21 cellular contexts compared by ENCODE assay signal in the genomic region with DNA sequence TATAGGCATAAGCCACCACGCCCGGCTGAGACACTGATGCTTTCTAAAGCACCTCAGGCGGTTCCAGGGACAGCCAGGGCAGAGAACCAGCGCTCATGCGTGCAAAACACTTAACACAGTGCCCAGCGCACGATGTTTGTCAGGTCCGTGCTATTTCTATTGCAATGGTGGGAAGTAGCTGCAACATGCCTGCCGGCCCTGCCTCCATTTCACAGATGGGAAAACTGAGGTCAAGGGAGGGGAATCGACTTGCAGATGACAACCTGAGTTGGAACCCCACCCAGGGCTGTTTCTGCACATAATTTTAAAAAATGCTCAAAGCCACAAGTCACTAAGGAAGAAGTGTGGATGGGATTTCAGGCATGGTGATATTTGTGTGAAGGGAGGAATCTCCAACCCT. TPM values are rescaled to one million over a fixed set of nuclear protein-coding genes. Genes with fewer than 3 reads are reported as not detected.
DNase-seq lines count a peak whose midpoint lies in the region; ATAC-seq, FAIRE-seq and TF ChIP-seq lines count a peak whose summit lies in the region.
"Had no signal": no experiment of that assay in that cellular context is flagged by ENCODE, and none has a peak within 500 bp of the region (broad histone marks: within the 10 kb centered on the region; RNA-seq: fewer than 3 reads in every experiment).

No MANE protein-coding gene starts in this region.

- peaks cover 18% of the 10 kb centered on the region; the same call in 1 of the 2 replicates for H3K4me1 ChIP-seq in HepG2 (ENCODE audit: insufficient read depth, low read length)
- peaks cover 0 to 5% (median 0%) of the 10 kb centered on the region in 4 donors for H3K4me1 ChIP-seq in right lobe of liver
- peaks cover 0 to 17% of the 10 kb centered on the region in 2 experiments; a peak in 2 of 5 replicates for H3K4me1 ChIP-seq in K562 (replicated peaks in 1 of 2; ENCODE audit: control insufficient read depth in 2 of 2, insufficient read depth in 2 of 2, low read length in 2 of 2)
- H3K4me1 ChIP-seq in upper lobe of right lung: no peaks in the 10 kb centered on the region
- H3K4me1 ChIP-seq: lower lobe of right lung, psoas muscle had no signal

- CTCF ChIA-PET in HepG2 (lab: Yijun Ruan, JAX; ENCODE audit: low intra/inter-chr PET ratio, low total read pairs): interaction anchor here (1.1 to 5.4 kb wide), 5 partner anchors 147 to 279 kb away, joined by 3 to 140 read pairs (median 6); no protein-coding TSS in a partner anchor
- CTCF ChIA-PET in K562 (lab: Yijun Ruan, JAX; ENCODE audit: low intra/inter-chr PET ratio): interaction anchor here (0.9 to 4.7 kb wide), 5 partner anchors 48 to 656 kb away, joined by 3 to 53 read pairs (median 8); no protein-coding TSS in a partner anchor

- H3K27me3 ChIP-seq in HepG2 (ENCODE audit: control insufficient read depth in 1 of 2, insufficient read depth in 2 of 2, low read length in 2 of 2): peaks cover 5 to 44% of the 10 kb centered on the region in 2 experiments; a peak in 4 of 5 replicates
- H3K27me3 ChIP-seq in right lobe of liver: no peaks in the 10 kb centered on the region
- H3K27me3 ChIP-seq in K562 (ENCODE audit: control insufficient read depth in 2 of 2, insufficient read depth in 2 of 2, low read length in 2 of 2): peaks cover 5 to 37% of the 10 kb centered on the region in 2 experiments; a peak in 3 of 5 replicates
- no peaks in the 10 kb centered on the region for H3K27me3 ChIP-seq in neural cell (ENCODE audit: insufficient read depth, low read depth, low read length)
- no peaks in the 10 kb centered on the region for H3K27me3 ChIP-seq in upper lobe of right lung
- H3K27me3 ChIP-seq: esophagus muscularis mucosa, SJCRH30, suprapubic skin, uterus had no signal

- TF ChIP-seq RAD21 in HepG2 (CRISPR knock-in tag; IDR thresholded peaks at IDR 0.05) (no peak), K562 (CRISPR knock-in tag; conservative IDR thresholded peaks at IDR 0.05 in 1 of 2, IDR thresholded peaks at IDR 0.05 in 1 of 2) (no peak), neural cell (conservative IDR thresholded peaks at IDR 0.05) (no peak)

- H2AFZ ChIP-seq in HepG2 (ENCODE audit: low read length) (no peak overlapping the region), K562 (ENCODE audit: low read depth, low read length) (no peak overlapping the region), neural cell (ENCODE audit: low read depth, low read length) (peak overlapping the region; percentile 33)

- DNase-seq in HepG2 (ENCODE audit: low spot score) (no peak), right lobe of liver (no peak), K562 (ENCODE audit: extremely low read depth in 1 of 4, low spot score in 3 of 4) (no peak), upper lobe of right lung (peak; percentile 31), H4 (ENCODE audit: low spot score) (no peak)
- DNase-seq: cerebellar nuclear complex had no signal

- ATAC-seq in HepG2: no peak
- ATAC-seq in right lobe of liver: no peak
- ATAC-seq in K562: no peak
- ATAC-seq in upper lobe of right lung: no peak
- ATAC-seq in GM18867 (IDR thresholded peaks at IDR 0.05; ENCODE audit: unreplicated experiment): no peak
- no peak for ATAC-seq in GM19023 (IDR thresholded peaks at IDR 0.05; ENCODE audit: unreplicated experiment)

- no peaks in the 10 kb centered on the region for H3K9me1 ChIP-seq in K562 (ENCODE audit: control insufficient read depth, insufficient read depth, low read length)

- H3F3A ChIP-seq in neural cell (ENCODE audit: insufficient read depth, low read length, poor library complexity, severe bottlenecking): no peaks in the 10 kb centered on the region

- H4K20me1 ChIP-seq in HepG2 (ENCODE audit: insufficient read depth, low read length): peaks cover 4% of the 10 kb centered on the region; the same call in 1 of the 2 replicates
- H4K20me1 ChIP-seq in K562 (replicated peaks; ENCODE audit: control insufficient read depth, insufficient read depth, low read length): peaks cover 12% of the 10 kb centered on the region; the same call in 1 of the 2 replicates
- H4K20me1 ChIP-seq in neural cell (ENCODE audit: insufficient read depth): no peaks in the 10 kb centered on the region

- WGBS in HepG2 (ENCODE audit: low lambda C conversion rate): 57% methylated on average over 10 of the region's 10 CpGs
- 58% methylated on average over 10 of the region's 10 CpGs for WGBS in right lobe of liver (ENCODE audit: insufficient coverage, low coverage, low lambda C conversion rate, missing lambda C conversion rate)
- 25% methylated on average over 10 of the region's 10 CpGs for WGBS in K562 (ENCODE audit: insufficient coverage, low coverage, missing lambda C conversion rate)

- H3K4me2 ChIP-seq in HepG2 (ENCODE audit: low read depth, low read length): 0 out of 2 replicates have a peak overlapping the region, but pooled peaks have one; percentile 26
- no peak overlapping the region for H3K4me2 ChIP-seq in K562 (ENCODE audit: insufficient read depth, low read length)
- H3K4me2 ChIP-seq in neural cell (ENCODE audit: low read length): no peak overlapping the region

- no peak overlapping the region for H3K9ac ChIP-seq in HepG2 (ENCODE audit: insufficient read depth, low read depth, low read length)
- no peak overlapping the region for H3K9ac ChIP-seq in K562 (ENCODE audit: insufficient read depth in 1 of 2, low read depth in 2 of 2, low read length in 2 of 2)
- H3K9ac ChIP-seq in neural cell (ENCODE audit: low read length): peak overlapping the region; percentile 36

- H3K27ac ChIP-seq in HepG2 (ENCODE audit: extremely low read length, insufficient read depth, low read length): no peak overlapping the region
- no peak overlapping the region for H3K27ac ChIP-seq in right lobe of liver
- H3K27ac ChIP-seq in K562 (ENCODE audit: extremely low read depth, low read depth, low read length): no peak overlapping the region
- H3K27ac ChIP-seq in neural cell (ENCODE audit: low read length): no peak overlapping the region
- H3K27ac ChIP-seq in upper lobe of right lung: no peak overlapping the region
- H3K27ac ChIP-seq: esophagus muscularis mucosa, lower lobe of right lung, psoas muscle, SJCRH30, skin epidermis, suprapubic skin, uterus had no signal

- H3K9me2 ChIP-seq in neural cell (ENCODE audit: insufficient read depth, low read length): no peaks in the 10 kb centered on the region

- no peak for TF ChIP-seq EP300 in HepG2 (IDR thresholded peaks at IDR 0.05; ENCODE audit: low read depth in 2 of 2, low read length in 2 of 2)
- 0 out of 2 replicates have a peak, but pooled peaks have one; percentile 7 for TF ChIP-seq EP300 in HepG2 (CRISPR knock-in tag; IDR thresholded peaks at IDR 0.05; ENCODE audit: borderline replicate concordance)
- no peak for TF ChIP-seq EP300 in K562 (IDR thresholded peaks at IDR 0.05; ENCODE audit: low read length)
- TF ChIP-seq EP300 in neural cell (conservative IDR thresholded peaks at IDR 0.05; ENCODE audit: poor library complexity, severe bottlenecking): no peak

- in situ Hi-C loops in HepG2 (cut with HindIII; ENCODE audit: extremely low pct_ligation_motif_present, low pct_unique_long_range_greater_than_20kb): loop anchor here (5.0 to 25.0 kb wide), 2 partner anchors 163 to 658 kb away; no protein-coding TSS in a partner anchor
- in situ Hi-C loops in K562 (cut with MboI): no loop called here

- FAIRE-seq in HepG2 (lab: Jason Lieb, UNC): no peak
- peak; percentile 52 for FAIRE-seq in K562 (lab: Jason Lieb, UNC)
- FAIRE-seq: A204.1, RCC 7860 had no signal

- TF ChIP-seq POLR2A in HepG2 (IDR thresholded peaks at IDR 0.05; ENCODE audit: insufficient read depth in 1 of 2, low read depth in 2 of 2, low read length in 2 of 2) (no peak), right lobe of liver (IDR thresholded peaks at IDR 0.05) (no peak), K562 (conservative IDR thresholded peaks at IDR 0.05) (no peak)

- H3K9me3 ChIP-seq in HepG2 (ENCODE audit: low read length): no peaks in the 10 kb centered on the region
- H3K9me3 ChIP-seq in right lobe of liver: no peaks in the 10 kb centered on the region
- H3K9me3 ChIP-seq in K562 (replicated peaks; ENCODE audit: control insufficient read depth, insufficient read depth, low read depth, low read length): no peaks in the 10 kb centered on the region
- no peaks in the 10 kb centered on the region for H3K9me3 ChIP-seq in neural cell (ENCODE audit: low read length)
- H3K9me3 ChIP-seq in upper lobe of right lung: no peaks in the 10 kb centered on the region
- H3K9me3 ChIP-seq: esophagus muscularis mucosa, lower lobe of right lung, psoas muscle, SJCRH30, suprapubic skin, uterus had no signal

- H3K4me3 ChIP-seq in HepG2 (replicated peaks in 1 of 3; ENCODE audit: insufficient read depth in 1 of 3, low read depth in 2 of 3, low read length in 3 of 3) (no peak overlapping the region), right lobe of liver (no peak overlapping the region), K562 (no peak overlapping the region), neural cell (ENCODE audit: low read length) (peak overlapping the region; percentile 53), upper lobe of right lung (no peak overlapping the region)
- H3K4me3 ChIP-seq: esophagus muscularis mucosa, lower lobe of right lung, psoas muscle, SJCRH30, skin epidermis, suprapubic skin, uterus had no signal

- H3K36me3 ChIP-seq in HepG2 (replicated peaks in 1 of 2; ENCODE audit: control insufficient read depth in 1 of 2, insufficient read depth in 2 of 2, low read length in 2 of 2) (no peaks in the 10 kb centered on the region), right lobe of liver (no peaks in the 10 kb centered on the region), K562 (ENCODE audit: control insufficient read depth, insufficient read depth, low read length) (no peaks in the 10 kb centered on the region), neural cell (ENCODE audit: insufficient read depth, low read length) (no peaks in the 10 kb centered on the region), upper lobe of right lung (no peaks in the 10 kb centered on the region)
- H3K36me3 ChIP-seq: lower lobe of right lung, SJCRH30, suprapubic skin, uterus had no signal

- H3K79me2 ChIP-seq in HepG2 (ENCODE audit: insufficient read depth, low read length): no peaks in the 10 kb centered on the region
- no peaks in the 10 kb centered on the region for H3K79me2 ChIP-seq in K562 (ENCODE audit: control insufficient read depth, insufficient read depth, low read length)
- H3K79me2 ChIP-seq in neural cell (replicated peaks; ENCODE audit: insufficient read depth, low read length): no peaks in the 10 kb centered on the region

- TF ChIP-seq CTCF in HepG2 (CRISPR knock-in tag; IDR thresholded peaks at IDR 0.05): no peak
- TF ChIP-seq CTCF in right lobe of liver (IDR thresholded peaks at IDR 0.05): no peak
- TF ChIP-seq CTCF in K562 (IDR thresholded peaks at IDR 0.05 in 2 of 3, conservative IDR thresholded peaks at IDR 0.05 in 1 of 3; ENCODE audit: insufficient read depth in 2 of 3, low read depth in 1 of 3, low read length in 3 of 3): no peak
- no peak for TF ChIP-seq CTCF in neural cell (IDR thresholded peaks at IDR 0.05; ENCODE audit: poor library complexity, severe bottlenecking)
- TF ChIP-seq CTCF in upper lobe of right lung (IDR thresholded peaks at IDR 0.05): no peak

- intact Hi-C loops in HepG2 (cut with micrococcal nuclease; ENCODE audit: unreplicated experiment): loop anchor here (2.0 to 5.0 kb wide), 3 partner anchors 33 to 278 kb away; no protein-coding TSS in a partner anchor
- intact Hi-C loops in right lobe of liver (cut with DNase I): no loop called here
- intact Hi-C loops in K562 (cut with micrococcal nuclease): loop anchor here (2.0 to 5.0 kb wide), 5 partner anchors 48 to 653 kb away; a partner anchor contains a TSS
- intact Hi-C loops in upper lobe of right lung (cut with DNase I): no loop called here

- POLR2A ChIA-PET in HepG2 (lab: Yijun Ruan, JAX) (interaction anchor here (1.0 to 1.9 kb wide), 3 partner anchors 108 to 163 kb away, joined by 3 to 7 read pairs (median 4); no protein-coding TSS in a partner anchor), K562 (lab: Yijun Ruan, JAX) (interaction anchor here (0.6 to 0.9 kb wide), 6 partner anchors 11 to 798 kb away, joined by 3 to 6 read pairs (median 3); no protein-coding TSS in a partner anchor)

- no TSS peak for BruUV-seq in HepG2 (replicated peaks; lab: Mats Ljungman, UMichigan)
- BruUV-seq in K562 (replicated peaks; lab: Mats Ljungman, UMichigan): no TSS peak

RNA-seq across cellular contexts. Expression of a gene that starts 39.9 kb away (rescaled TPM):
- 0.04 and 0.07 TPM in 2 replicates for total RNA-seq in HepG2 (2016; rRNA removed; fragmentation: Illumina TruSeq; extraction: Trizol)
- total RNA-seq in HepG2 (2016; cell fraction: cytosol; rRNA removed; fragmentation: Illumina TruSeq; extraction: Trizol; ENCODE audit: low read depth): not detected in 2 replicates
- not detected in 2 replicates for total RNA-seq in HepG2 (2016; cell fraction: insoluble cytoplasmic fraction; rRNA removed; fragmentation: Illumina TruSeq; extraction: Trizol)
- not detected in 2 replicates for total RNA-seq in HepG2 (2016; cell fraction: membrane; rRNA removed; fragmentation: Illumina TruSeq; extraction: Trizol)
- total RNA-seq in HepG2 (2016; cell fraction: nucleus; rRNA removed; fragmentation: Illumina TruSeq; extraction: Trizol): not detected in 2 replicates
- not detected in 2 replicates for polyA plus RNA-seq in HepG2 (2011; rRNA removed)
- not detected in 2 replicates for polyA plus RNA-seq in HepG2 (2011; cell fraction: cytosol; rRNA removed)
- polyA plus RNA-seq in HepG2 (2011; cell fraction: nucleus; rRNA removed): not detected in 2 replicates
- not detected in 2 replicates for polyA plus RNA-seq in HepG2 (2012)
- not detected in 2 replicates for polyA plus RNA-seq in HepG2 (2016; cell fraction: cytosol; fragmentation: Illumina TruSeq; extraction: Trizol; ENCODE audit: low read depth)
- polyA plus RNA-seq in HepG2 (2016; cell fraction: insoluble cytoplasmic fraction; fragmentation: Illumina TruSeq; extraction: Trizol; ENCODE audit: low read depth): not detected in 2 replicates
- polyA plus RNA-seq in HepG2 (2016; cell fraction: membrane; fragmentation: Illumina TruSeq; extraction: Trizol; ENCODE audit: low read depth): not detected in 2 replicates
- polyA plus RNA-seq in HepG2 (2016; cell fraction: nucleus; fragmentation: Illumina TruSeq; extraction: Trizol; ENCODE audit: insufficient read depth, low read depth): not detected in 2 replicates
- polyA minus RNA-seq in HepG2 (2011; rRNA and poly(A)+ RNA removed; ENCODE audit: low replicate concordance): 0.02 TPM in 1 of 2 replicates, not detected in the other
- polyA minus RNA-seq in HepG2 (2011; cell fraction: cytosol; rRNA and poly(A)+ RNA removed): not detected in 2 replicates
- polyA minus RNA-seq in HepG2 (2011; cell fraction: nucleus; rRNA and poly(A)+ RNA removed): not detected in 2 replicates
- 1 to 10 TPM in 4 of 6 experiments, under 1 TPM in 2; 0.06 to 2.7 (median 1.5) TPM for total RNA-seq in right lobe of liver
- not detected in 2 replicates for total RNA-seq in K562 (2011; cell fraction: chromatin; rRNA removed; ENCODE audit: low replicate concordance)
- not detected in 2 replicates for total RNA-seq in K562 (2011; cell fraction: nucleolus; rRNA removed)
- total RNA-seq in K562 (2011; cell fraction: nucleoplasm; rRNA removed): not detected in 2 replicates
- total RNA-seq in K562 (2014; rRNA removed): not detected in 2 replicates
- total RNA-seq in K562 (2014; rRNA removed; fragmentation: Illumina TruSeq; extraction: Trizol): not detected in 2 replicates
- not detected in 2 replicates for total RNA-seq in K562 (2015; rRNA removed; fragmentation: Illumina TruSeq; extraction: Trizol)
- total RNA-seq in K562 (2021): not detected in 2 replicates
- not detected in 2 replicates for polyA plus RNA-seq in K562 (2011; rRNA removed)
- not detected in 2 replicates for polyA plus RNA-seq in K562 (2011; cell fraction: cytosol; rRNA removed)
- not detected in 2 replicates for polyA plus RNA-seq in K562 (2011; cell fraction: nucleus; rRNA removed)
- polyA plus RNA-seq in K562 (2012): 0.11 TPM in 1 of 2 replicates, not detected in the other
- not detected in 2 replicates for polyA plus RNA-seq in K562 (2014; fragmentation: Illumina TruSeq; extraction: Trizol)
- not detected for polyA plus RNA-seq in K562 (2014; fragmentation: Nextera tagmentation; extraction: Ambion mirVana)
- polyA plus RNA-seq in K562 (2014; rRNA removed): 0.12 TPM in 1 of 2 replicates, not detected in the other
- not detected in 2 replicates for polyA minus RNA-seq in K562 (2011; rRNA and poly(A)+ RNA removed)
- polyA minus RNA-seq in K562 (2011; cell fraction: cytosol; rRNA and poly(A)+ RNA removed): not detected in 2 replicates
- polyA minus RNA-seq in K562 (2011; cell fraction: nucleus; rRNA and poly(A)+ RNA removed): not detected in 2 replicates
- polyA plus RNA-seq in neural cell: 1.3 TPM in 1 of 2 replicates, not detected in the other
- not detected in 2 replicates for polyA minus RNA-seq in neural cell
- total RNA-seq in upper lobe of right lung: 2.3 TPM
- not detected in 2 replicates for total RNA-seq in H4 (2014; rRNA removed; shearing (Covaris generic))
- total RNA-seq: activated CD8-positive, alpha-beta T cell treated with anti-CD3 and anti-CD28 coated beads, Interleukin-2, amount 10 ng/mL, durations not matched to agents 7 days and 5 days; activated naive CD8-positive, alpha-beta T cell treated with anti-CD3 and anti-CD28 coated beads for 36 hours had no signal
- polyA plus RNA-seq: IgD-negative memory B cell had no signal

RNA-seq across cellular contexts. Expression of a gene that starts 55.5 kb away (rescaled TPM):
- total RNA-seq in HepG2 (2016; rRNA removed; fragmentation: Illumina TruSeq; extraction: Trizol) (4.2 and 4.5 TPM in 2 replicates), right lobe of liver (100 to 1,000 TPM; 135 to 940 (median 474) TPM), K562 (2014; rRNA removed) (48.3 and 61.2 TPM in 2 replicates), K562 (2014; rRNA removed; fragmentation: Illumina TruSeq; extraction: Trizol) (17.4 and 22.0 TPM in 2 replicates), K562 (2015; rRNA removed; fragmentation: Illumina TruSeq; extraction: Trizol) (20.4 and 21.0 TPM in 2 replicates), K562 (2021) (78.5 and 82.3 TPM in 2 replicates), upper lobe of right lung (562 TPM)
- 0.61 and 0.88 TPM in 2 replicates for total RNA-seq in HepG2 (2016; cell fraction: cytosol; rRNA removed; fragmentation: Illumina TruSeq; extraction: Trizol; ENCODE audit: low read depth)
- 3.3 and 4.3 TPM in 2 replicates for total RNA-seq in HepG2 (2016; cell fraction: insoluble cytoplasmic fraction; rRNA removed; fragmentation: Illumina TruSeq; extraction: Trizol)
- total RNA-seq in HepG2 (2016; cell fraction: membrane; rRNA removed; fragmentation: Illumina TruSeq; extraction: Trizol): 2.1 and 2.3 TPM in 2 replicates
- total RNA-seq in HepG2 (2016; cell fraction: nucleus; rRNA removed; fragmentation: Illumina TruSeq; extraction: Trizol): 4.3 and 4.5 TPM in 2 replicates
- polyA plus RNA-seq in HepG2 (2011; rRNA removed) (46.4 and 52.3 TPM in 2 replicates), K562 (2011; rRNA removed) (35.3 and 37.6 TPM in 2 replicates), K562 (2014; fragmentation: Illumina TruSeq; extraction: Trizol) (55.1 and 56.7 TPM in 2 replicates), K562 (2014; fragmentation: Nextera tagmentation; extraction: Ambion mirVana) (1 to 10 TPM; 5.5 TPM), K562 (2014; rRNA removed) (43.9 and 48.0 TPM in 2 replicates), neural cell (not detected in 2 replicates)
- polyA plus RNA-seq in HepG2 (2011; cell fraction: cytosol; rRNA removed): 39.7 and 45.8 TPM in 2 replicates
- polyA plus RNA-seq in HepG2 (2011; cell fraction: nucleus; rRNA removed): 48.4 and 54.8 TPM in 2 replicates
- 14.4 and 32.4 TPM in 2 replicates for polyA plus RNA-seq in HepG2 (2012)
- 1.5 and 1.8 TPM in 2 replicates for polyA plus RNA-seq in HepG2 (2016; cell fraction: cytosol; fragmentation: Illumina TruSeq; extraction: Trizol; ENCODE audit: low read depth)
- 5.3 and 7.5 TPM in 2 replicates for polyA plus RNA-seq in HepG2 (2016; cell fraction: insoluble cytoplasmic fraction; fragmentation: Illumina TruSeq; extraction: Trizol; ENCODE audit: low read depth)
- 2.5 TPM in 2 replicates for polyA plus RNA-seq in HepG2 (2016; cell fraction: membrane; fragmentation: Illumina TruSeq; extraction: Trizol; ENCODE audit: low read depth)
- 7.7 and 9.8 TPM in 2 replicates for polyA plus RNA-seq in HepG2 (2016; cell fraction: nucleus; fragmentation: Illumina TruSeq; extraction: Trizol; ENCODE audit: insufficient read depth, low read depth)
- 39.1 and 112 TPM in 2 replicates for polyA minus RNA-seq in HepG2 (2011; rRNA and poly(A)+ RNA removed; ENCODE audit: low replicate concordance)
- polyA minus RNA-seq in HepG2 (2011; cell fraction: cytosol; rRNA and poly(A)+ RNA removed): 43.5 and 48.8 TPM in 2 replicates
- 26.7 and 32.2 TPM in 2 replicates for polyA minus RNA-seq in HepG2 (2011; cell fraction: nucleus; rRNA and poly(A)+ RNA removed)
- total RNA-seq in K562 (2011; cell fraction: chromatin; rRNA removed; ENCODE audit: low replicate concordance): 34.9 and 72.8 TPM in 2 replicates
- 45.9 and 47.5 TPM in 2 replicates for total RNA-seq in K562 (2011; cell fraction: nucleolus; rRNA removed)
- 36.4 and 37.1 TPM in 2 replicates for total RNA-seq in K562 (2011; cell fraction: nucleoplasm; rRNA removed)
- 31.6 and 76.0 TPM in 2 replicates for polyA plus RNA-seq in K562 (2011; cell fraction: cytosol; rRNA removed)
- 26.4 and 54.7 TPM in 2 replicates for polyA plus RNA-seq in K562 (2011; cell fraction: nucleus; rRNA removed)
- 47.9 and 85.2 TPM in 2 replicates for polyA plus RNA-seq in K562 (2012)
- polyA minus RNA-seq in K562 (2011; rRNA and poly(A)+ RNA removed): 21.4 and 54.6 TPM in 2 replicates
- 46.4 and 51.2 TPM in 2 replicates for polyA minus RNA-seq in K562 (2011; cell fraction: cytosol; rRNA and poly(A)+ RNA removed)
- 18.8 and 21.4 TPM in 2 replicates for polyA minus RNA-seq in K562 (2011; cell fraction: nucleus; rRNA and poly(A)+ RNA removed)
- not detected in 2 replicates for polyA minus RNA-seq in neural cell
- 7.0 and 7.1 TPM in 2 replicates for total RNA-seq in H4 (2014; rRNA removed; shearing (Covaris generic))
- total RNA-seq: activated naive CD8-positive, alpha-beta T cell treated with anti-CD3 and anti-CD28 coated beads for 36 hours had no signal

Comparison
In these comparisons a context has a peak if more than half of its experiments do, and no peak if none do; other contexts are left out.
1. intact Hi-C loops: an anchor here in HepG2 (2.0 to 5.0 kb wide) and K562 (2.0 to 5.0 kb wide); none called in right lobe of liver and upper lobe of right lung.